Comparison of ENCODE assay signal across 1 cellular context in genomic region chr5:122788996-122789395, GRCh38.
TF ChIP-seq lines count a peak whose summit lies in the region.

No MANE protein-coding gene starts in this region.

TF ChIP-seq in GM23338, 12 proteins besides CTCF, POLR2A, EP300 and RAD21 (continued from another document):
- TF ChIP-seq ZNF462 (CRISPR knock-in tag; IDR thresholded peaks at IDR 0.05), result no peak
- TF ChIP-seq NANOG (IDR thresholded peaks at IDR 0.05; ENCODE audit: borderline replicate concordance), result no peak
